In the genomic region with DNA sequence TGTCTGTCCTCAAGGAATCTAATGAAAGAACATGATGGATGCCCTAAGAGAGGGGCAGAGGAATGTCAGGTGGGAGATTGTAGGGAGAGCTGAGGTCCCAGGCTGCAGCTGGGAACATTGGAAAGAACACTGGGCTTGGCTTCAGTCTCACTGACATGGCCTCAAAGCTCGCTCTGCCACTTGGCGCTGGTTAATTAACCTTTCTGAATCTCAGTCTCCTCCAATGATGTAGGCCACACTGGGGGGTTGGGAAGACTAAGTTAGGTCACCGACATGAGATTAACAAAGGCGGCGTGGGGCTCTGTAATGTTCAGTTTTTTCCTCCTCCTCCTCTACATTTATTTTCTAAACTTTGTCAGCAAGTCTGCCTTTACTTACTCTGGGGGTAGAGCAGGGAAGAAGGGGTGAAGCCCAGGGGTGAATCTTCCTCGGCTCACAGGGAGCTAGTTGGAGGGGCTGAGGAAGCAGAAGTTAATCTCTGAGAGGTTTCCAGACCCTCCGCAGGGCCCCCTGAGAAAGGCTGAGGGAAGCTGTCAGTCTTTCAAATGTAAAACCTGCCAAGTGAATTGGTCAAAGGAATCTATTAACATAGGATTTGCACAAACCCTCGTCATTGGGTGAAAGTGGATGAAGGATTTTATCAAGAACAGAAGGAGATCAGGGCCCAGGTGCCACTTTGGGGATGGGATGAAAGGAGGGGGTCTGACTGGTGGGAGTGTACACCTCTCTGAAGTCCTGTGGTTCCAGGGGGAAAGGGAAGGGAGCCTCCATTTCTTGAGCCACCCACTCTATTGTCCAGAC, we compare ENCODE assay signal across 23 cellular contexts. TPM values are rescaled to one million over a fixed set of nuclear protein-coding genes. Genes with fewer than 3 reads are reported as not detected.
"Had no signal": no experiment of that assay in that cellular context is flagged by ENCODE, and none has a peak within 500 bp of the region (broad histone marks: within the 10 kb centered on the region; RNA-seq: fewer than 3 reads in every experiment).

No MANE protein-coding gene starts in this region.

- H3K4me3 ChIP-seq: ascending aorta, breast epithelium, coronary artery, heart right ventricle, smooth muscle cell, stomach had no signal

- H3K27me3 ChIP-seq: ascending aorta, breast epithelium, neutrophil, stomach had no signal

- ATAC-seq: esophagus mucosa; heart right ventricle; left ventricle myocardium superior; sciatic nerve; stimulated activated effector memory CD8-positive, alpha-beta T cell treated with anti-CD3 and anti-CD28 coated beads, Interleukin-12 subunit alpha, Interleukin-12 subunit beta, amount 100 ng/mL, for 72 hours had no signal

- H3K9me3 ChIP-seq: ascending aorta, neutrophil had no signal

- H3K36me3 ChIP-seq: ascending aorta, breast epithelium, heart right ventricle, neutrophil, stomach had no signal

- H3K27ac ChIP-seq: ascending aorta, breast epithelium, coronary artery, heart right ventricle, neutrophil, parathyroid adenoma, stomach had no signal

- DNase-seq: activated CD4-positive, alpha-beta T cell treated with anti-CD3 and anti-CD28 coated beads, Interleukin-2, amount 10 ng/mL, durations not matched to agents 7 days and 5 days; activated CD4-positive, CD25-positive, alpha-beta regulatory T cell; activated CD8-positive, alpha-beta memory T cell treated with anti-CD3 and anti-CD28 coated beads, Interleukin-2, amount 50 U/mL, for 4 hours; activated effector memory CD4-positive, alpha-beta T cell treated with anti-CD3 and anti-CD28 coated beads, Interleukin-2, amount 50 U/mL, for 16 hours; activated naive CD4-positive, alpha-beta T cell treated with anti-CD3 and anti-CD28 coated beads, Interleukin-2, amount 50 U/mL, for 16 hours; activated T-cell treated with anti-CD3 and anti-CD28 coated beads, Interleukin-2, amount 50 U/mL, for 48 hours; heart right ventricle; immature natural killer cell; kidney glomerular epithelial cell; left ventricle myocardium superior; stimulated activated CD4-positive, alpha-beta T cell treated with anti-CD3 and anti-CD28 coated beads, Interleukin-4, amount 100 ng/mL, for 24 hours; stomach; T-helper 1 cell; T-helper 9 cell had no signal

- H3K4me1 ChIP-seq: ascending aorta, breast epithelium, heart right ventricle, parathyroid adenoma, stomach had no signal

- H3K9ac ChIP-seq: parathyroid adenoma had no signal

RNA-seq across cellular contexts. Expression of a gene that starts 32.1 kb away (rescaled TPM):
- total RNA-seq: activated CD4-positive, alpha-beta T cell treated with anti-CD3 and anti-CD28 coated beads, Interleukin-2, amount 10 ng/mL, durations not matched to agents 7 days and 5 days had no signal
- polyA plus RNA-seq: immature natural killer cell had no signal
